ENCODE assay signal across 7 cellular contexts in the genomic region with DNA sequence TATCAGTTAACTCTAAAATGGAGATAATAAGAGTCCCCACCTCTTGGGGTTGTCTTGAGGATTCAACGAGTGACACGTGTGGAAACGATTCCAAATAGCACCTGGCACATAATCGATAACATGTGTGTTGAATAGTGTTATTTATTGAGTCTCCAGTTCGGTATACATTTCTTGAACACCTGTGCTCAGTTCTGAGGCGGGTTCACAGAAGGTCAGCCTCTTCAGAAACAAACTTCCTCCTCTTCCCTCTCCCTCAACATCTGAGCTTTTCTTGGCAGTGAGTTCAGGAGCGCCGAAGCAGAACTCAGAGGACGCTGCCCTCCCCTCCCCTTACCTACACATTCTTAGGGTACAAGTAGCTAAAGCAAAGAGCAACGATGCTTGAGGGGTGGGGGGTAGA. TPM values are rescaled to one million over a fixed set of nuclear protein-coding genes. Genes with fewer than 3 reads are reported as not detected.
DNase-seq lines count a peak whose midpoint lies in the region; ATAC-seq, FAIRE-seq and TF ChIP-seq lines count a peak whose summit lies in the region.

No MANE protein-coding gene starts in this region.

- H3K36me3 ChIP-seq in SJSA1, result no peaks in the 10 kb centered on the region; the same call in 1 of the 2 replicates

- 0 out of 2 replicates have a peak, but pooled peaks cover 3% of the 10 kb centered on the region for H3K4me1 ChIP-seq in SJSA1 (replicated peaks)

- H3K9me3 ChIP-seq in SJSA1 (replicated peaks), result no peaks in the 10 kb centered on the region

- ATAC-seq in HG02571 (IDR thresholded peaks at IDR 0.05; ENCODE audit: unreplicated experiment), result no peak
- ATAC-seq in GM18867 (IDR thresholded peaks at IDR 0.05; ENCODE audit: unreplicated experiment), result no peak

- no peak for TF ChIP-seq CTCF in fibroblast of pulmonary artery (IDR thresholded peaks at IDR 0.05; ENCODE audit: low read length, missing control alignments)

- no peak overlapping the region for H3K27ac ChIP-seq in SJSA1

- FAIRE-seq in GM19239 (lab: Jason Lieb, UNC), result peak; percentile 95

- no peaks in the 10 kb centered on the region for H3K27me3 ChIP-seq in SJSA1 (replicated peaks)

- H3K4me3 ChIP-seq in SJSA1 (peak overlapping the region; percentile 70), fibroblast of pulmonary artery (replicated peaks; ENCODE audit: low read depth, low read length) (peak overlapping the region; percentile 71), skeletal muscle cell (ENCODE audit: low read depth, low read length) (peak overlapping the region; percentile 75)

- DNase-seq in GM19239 (ENCODE audit: insufficient read length, low spot score), result no peak
- DNase-seq in SJSA1 (ENCODE audit: low read depth in 1 of 2, low spot score in 2 of 2), result no peak
- no peak for DNase-seq in fibroblast of pulmonary artery (ENCODE audit: low read depth)
- DNase-seq in skeletal muscle cell (ENCODE audit: low read depth), result no peak
- DNase-seq in NK-92 (lab: John Stamatoyannopoulos, UW; ENCODE audit: unreplicated experiment), result no peak

RNA-seq across cellular contexts. Expression of a gene that starts 0.9 kb away (rescaled TPM):
- 107 and 282 TPM in 2 replicates for total RNA-seq in SJSA1 (2014; rRNA removed; shearing (Covaris generic))
